ENCODE assay signal across 8 cellular contexts in the genomic region with DNA sequence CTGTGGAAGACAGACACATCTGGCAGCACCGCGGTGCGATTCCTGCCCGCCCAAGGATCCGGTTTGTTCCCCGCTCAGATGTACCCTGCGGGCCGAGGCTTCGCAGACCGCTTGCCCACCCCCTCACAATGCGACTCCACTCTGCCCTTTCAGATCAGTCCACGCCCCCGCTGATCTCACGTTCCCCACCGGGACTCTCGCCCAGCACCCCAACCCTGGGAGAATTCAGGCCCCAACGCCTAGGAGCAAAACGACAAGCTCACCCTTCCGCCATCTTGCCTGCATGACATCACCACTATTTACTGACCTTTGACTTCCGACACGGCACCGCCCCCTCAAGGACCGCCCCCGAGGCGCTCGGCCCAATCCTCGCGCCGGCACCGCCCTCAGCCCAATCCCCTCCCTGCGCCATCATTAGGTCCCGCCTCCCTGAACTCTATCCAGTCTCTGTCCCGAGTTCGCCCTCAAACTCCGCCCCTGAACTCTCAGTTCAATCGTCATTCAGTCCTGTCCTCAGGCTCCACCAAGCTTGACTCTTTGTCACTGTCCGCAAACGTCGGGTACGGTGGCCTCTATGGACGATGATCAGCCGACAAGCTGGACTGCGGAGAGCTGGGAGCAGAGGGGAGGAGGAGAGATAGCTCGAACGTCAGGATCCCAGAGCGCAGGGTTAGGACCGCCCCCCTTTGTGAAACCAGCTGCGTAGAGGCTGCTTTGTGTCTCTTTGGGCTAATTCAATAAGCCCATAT. TPM values are rescaled to one million over a fixed set of nuclear protein-coding genes. Genes with fewer than 3 reads are reported as not detected.
DNase-seq lines count a peak whose midpoint lies in the region; ATAC-seq, FAIRE-seq and TF ChIP-seq lines count a peak whose summit lies in the region.

A gene with protein sequence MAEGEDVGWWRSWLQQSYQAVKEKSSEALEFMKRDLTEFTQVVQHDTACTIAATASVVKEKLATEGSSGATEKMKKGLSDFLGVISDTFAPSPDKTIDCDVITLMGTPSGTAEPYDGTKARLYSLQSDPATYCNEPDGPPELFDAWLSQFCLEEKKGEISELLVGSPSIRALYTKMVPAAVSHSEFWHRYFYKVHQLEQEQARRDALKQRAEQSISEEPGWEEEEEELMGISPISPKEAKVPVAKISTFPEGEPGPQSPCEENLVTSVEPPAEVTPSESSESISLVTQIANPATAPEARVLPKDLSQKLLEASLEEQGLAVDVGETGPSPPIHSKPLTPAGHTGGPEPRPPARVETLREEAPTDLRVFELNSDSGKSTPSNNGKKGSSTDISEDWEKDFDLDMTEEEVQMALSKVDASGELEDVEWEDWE (minus strand): TSS at position 301 of the 749 bp plus-strand sequence. CDS start 27 bp downstream, at position 274.

- POLR2A ChIA-PET in OCI-LY7 (lab: Charles Lee) = interaction anchor here (1.1 to 1.6 kb wide), 5 partner anchors 17 to 179 kb away, joined by 3 to 7 read pairs (median 4); no protein-coding TSS in a partner anchor

- no peaks in the 10 kb centered on the region for H3K9me2 ChIP-seq in OCI-LY7 (ENCODE audit: insufficient read depth, low read length)

- H3K9me3 ChIP-seq in OCI-LY7 (ENCODE audit: low read length) = no peaks in the 10 kb centered on the region

- peaks cover 4% of the 10 kb centered on the region for H3K27me3 Mint-ChIP-seq in endothelial cell (ENCODE audit: unreplicated experiment)
- no peaks in the 10 kb centered on the region for H3K27me3 Mint-ChIP-seq in mesothelial cell of epicardium (ENCODE audit: low read depth)

- H3K27ac ChIP-seq in OCI-LY7 (ENCODE audit: low read depth, low read length, poor library complexity, severe bottlenecking) = no peak within 1 kb of the TSS

- no peaks in the 10 kb centered on the region for H4K20me1 ChIP-seq in OCI-LY7 (ENCODE audit: insufficient read depth, low read length)

- TF ChIP-seq CTCF in D721Med (IDR thresholded peaks at IDR 0.05; ENCODE audit: insufficient read depth, missing control alignments) (no peak), OCI-LY7 (conservative IDR thresholded peaks at IDR 0.05; ENCODE audit: low read length) (no peak), endothelial cell (IDR thresholded peaks at IDR 0.05; ENCODE audit: unreplicated experiment) (no peak), mesothelial cell of epicardium (IDR thresholded peaks at IDR 0.05; ENCODE audit: unreplicated experiment) (no peak)

- BruUV-seq in OCI-LY7 (replicated peaks; lab: Mats Ljungman, UMichigan) = no TSS peak

- DNase-seq in D721Med (ENCODE audit: insufficient read length, low spot score) (peak; percentile 80), HuH-7.5 (ENCODE audit: low spot score) (peak; percentile 76), OCI-LY7 (ENCODE audit: low spot score) (peak; percentile 96), activated T-cell treated with anti-CD3 and anti-CD28 coated beads for 1 hour (ENCODE audit: low read depth) (peak; percentile 97), endothelial cell (ENCODE audit: low spot score) (peak; percentile 98), mesothelial cell of epicardium (ENCODE audit: low spot score in 2 of 2, unreplicated experiment in 2 of 2) (peak; percentile 94 to 98)
- DNase-seq in stimulated activated CD8-positive, alpha-beta memory T cell treated with anti-CD3 and anti-CD28 coated beads, Interleukin-15, amount 100 ng/mL, for 48 hours (ENCODE audit: low read depth in 2 of 2) = peak; percentile 96 to 97

- H3K9me3 Mint-ChIP-seq in endothelial cell (ENCODE audit: unreplicated experiment) (no peaks in the 10 kb centered on the region), mesothelial cell of epicardium (no peaks in the 10 kb centered on the region)

- H3K4me2 ChIP-seq in OCI-LY7 (ENCODE audit: low read length) = peak within 1 kb of the TSS; percentile 93

- peak within 1 kb of the TSS; percentile 88 for H2AFZ ChIP-seq in OCI-LY7 (ENCODE audit: low read length)

- intact Hi-C loops in OCI-LY7 (cut with micrococcal nuclease; ENCODE audit: unreplicated experiment) = no loop called here

- CTCF ChIA-PET in OCI-LY7 (lab: Charles Lee; ENCODE audit: unreplicated experiment) = interaction anchor here (0.9 kb wide), 2 partner anchors 18 to 145 kb away, joined by 3 read pairs; no protein-coding TSS in a partner anchor

- H3K4me3 ChIP-seq in OCI-LY7 (ENCODE audit: low read depth, low read length, poor library complexity, severe bottlenecking) = peak within 1 kb of the TSS; percentile 84

- ATAC-seq in GM21526 (IDR thresholded peaks at IDR 0.05; ENCODE audit: low FRiP score, unreplicated experiment) = peak; percentile 93

- peaks cover 14% of the 10 kb centered on the region for H3K4me1 ChIP-seq in OCI-LY7 (ENCODE audit: insufficient read depth, low read length, poor library complexity, severe bottlenecking)

- peak within 1 kb of the TSS; percentile 100 for H3K4me3 Mint-ChIP-seq in endothelial cell (ENCODE audit: unreplicated experiment)
- H3K4me3 Mint-ChIP-seq in mesothelial cell of epicardium = peak within 1 kb of the TSS; percentile 100

- FAIRE-seq in D721Med (lab: Jason Lieb, UNC) = peak; percentile 29

- H3K79me2 ChIP-seq in OCI-LY7 (ENCODE audit: insufficient read depth, low read depth, low read length) = peaks cover 8% of the 10 kb centered on the region; the same call in 1 of the 2 replicates

- H3K4me1 Mint-ChIP-seq in endothelial cell (ENCODE audit: unreplicated experiment) = peaks cover 20% of the 10 kb centered on the region
- peaks cover 24% of the 10 kb centered on the region for H3K4me1 Mint-ChIP-seq in mesothelial cell of epicardium

- H3K27ac Mint-ChIP-seq in endothelial cell (ENCODE audit: unreplicated experiment) (peak within 1 kb of the TSS; percentile 100), mesothelial cell of epicardium (peak within 1 kb of the TSS; percentile 100)

- H3K36me3 Mint-ChIP-seq in endothelial cell (ENCODE audit: low read depth, unreplicated experiment) (peaks cover 15% of the 10 kb centered on the region), mesothelial cell of epicardium (peaks cover 7% of the 10 kb centered on the region)

- H3K36me3 ChIP-seq in OCI-LY7 (ENCODE audit: insufficient read depth, low read length) = peaks cover 6% of the 10 kb centered on the region; the same call in 1 of the 2 replicates

RNA-seq across cellular contexts. Expression of the gene that starts here (rescaled TPM):
- total RNA-seq in OCI-LY7 (2014; rRNA removed; shearing (Covaris generic)) = 21.8 and 29.6 TPM in 2 replicates
- total RNA-seq in OCI-LY7 (2022) = 41.8 and 42.5 TPM in 2 replicates
- 79.0 TPM for total RNA-seq in endothelial cell (ENCODE audit: unreplicated experiment)
- total RNA-seq in mesothelial cell of epicardium = 73.4 to 74.8 TPM (median 74.6 TPM) in 3 replicates
